8 cellular contexts compared by ENCODE assay signal in the genomic region with DNA sequence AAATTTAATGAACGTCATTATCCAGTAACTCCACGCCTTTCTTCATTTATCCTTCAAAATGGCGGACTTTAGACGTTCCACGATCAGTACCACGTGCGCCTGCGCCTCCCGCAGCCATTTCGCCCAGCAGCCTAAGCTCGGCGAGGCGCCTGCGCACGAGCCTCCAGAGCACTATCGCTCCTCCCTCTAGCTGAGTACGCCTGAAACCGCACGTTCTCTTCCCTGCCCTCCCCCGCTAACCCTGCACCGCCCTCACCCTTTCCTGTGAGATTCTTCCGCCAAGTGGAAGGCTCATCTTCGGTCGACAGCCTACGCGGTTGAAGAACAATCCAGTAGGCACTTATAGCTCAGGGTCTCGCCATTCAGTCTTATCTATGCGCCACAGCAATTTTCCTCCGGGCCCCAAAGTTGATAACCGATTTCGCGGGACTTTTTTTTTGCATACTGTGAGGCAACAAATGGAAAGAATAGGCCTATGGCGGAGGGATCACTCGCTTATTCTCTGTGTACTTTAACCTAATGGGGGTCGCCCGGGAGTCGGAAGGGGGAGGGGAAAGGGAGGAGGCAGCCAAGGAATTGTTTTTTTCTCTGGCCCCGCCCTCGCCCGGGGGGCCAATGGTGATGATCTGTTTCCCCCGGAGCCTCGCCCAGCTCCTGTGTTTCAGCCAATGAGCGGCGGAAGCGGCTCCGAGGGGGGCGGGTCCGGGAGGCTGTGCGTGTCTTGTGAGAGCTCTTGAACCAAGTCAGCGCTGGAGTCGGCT. TPM values are rescaled to one million over a fixed set of nuclear protein-coding genes. Genes with fewer than 3 reads are reported as not detected.
DNase-seq lines count a peak whose midpoint lies in the region; ATAC-seq and TF ChIP-seq lines count a peak whose summit lies in the region.

A gene with protein sequence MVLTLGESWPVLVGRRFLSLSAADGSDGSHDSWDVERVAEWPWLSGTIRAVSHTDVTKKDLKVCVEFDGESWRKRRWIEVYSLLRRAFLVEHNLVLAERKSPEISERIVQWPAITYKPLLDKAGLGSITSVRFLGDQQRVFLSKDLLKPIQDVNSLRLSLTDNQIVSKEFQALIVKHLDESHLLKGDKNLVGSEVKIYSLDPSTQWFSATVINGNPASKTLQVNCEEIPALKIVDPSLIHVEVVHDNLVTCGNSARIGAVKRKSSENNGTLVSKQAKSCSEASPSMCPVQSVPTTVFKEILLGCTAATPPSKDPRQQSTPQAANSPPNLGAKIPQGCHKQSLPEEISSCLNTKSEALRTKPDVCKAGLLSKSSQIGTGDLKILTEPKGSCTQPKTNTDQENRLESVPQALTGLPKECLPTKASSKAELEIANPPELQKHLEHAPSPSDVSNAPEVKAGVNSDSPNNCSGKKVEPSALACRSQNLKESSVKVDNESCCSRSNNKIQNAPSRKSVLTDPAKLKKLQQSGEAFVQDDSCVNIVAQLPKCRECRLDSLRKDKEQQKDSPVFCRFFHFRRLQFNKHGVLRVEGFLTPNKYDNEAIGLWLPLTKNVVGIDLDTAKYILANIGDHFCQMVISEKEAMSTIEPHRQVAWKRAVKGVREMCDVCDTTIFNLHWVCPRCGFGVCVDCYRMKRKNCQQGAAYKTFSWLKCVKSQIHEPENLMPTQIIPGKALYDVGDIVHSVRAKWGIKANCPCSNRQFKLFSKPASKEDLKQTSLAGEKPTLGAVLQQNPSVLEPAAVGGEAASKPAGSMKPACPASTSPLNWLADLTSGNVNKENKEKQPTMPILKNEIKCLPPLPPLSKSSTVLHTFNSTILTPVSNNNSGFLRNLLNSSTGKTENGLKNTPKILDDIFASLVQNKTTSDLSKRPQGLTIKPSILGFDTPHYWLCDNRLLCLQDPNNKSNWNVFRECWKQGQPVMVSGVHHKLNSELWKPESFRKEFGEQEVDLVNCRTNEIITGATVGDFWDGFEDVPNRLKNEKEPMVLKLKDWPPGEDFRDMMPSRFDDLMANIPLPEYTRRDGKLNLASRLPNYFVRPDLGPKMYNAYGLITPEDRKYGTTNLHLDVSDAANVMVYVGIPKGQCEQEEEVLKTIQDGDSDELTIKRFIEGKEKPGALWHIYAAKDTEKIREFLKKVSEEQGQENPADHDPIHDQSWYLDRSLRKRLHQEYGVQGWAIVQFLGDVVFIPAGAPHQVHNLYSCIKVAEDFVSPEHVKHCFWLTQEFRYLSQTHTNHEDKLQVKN (N-terminal part only) (plus strand): TSS at position 741 of the 761 bp plus-strand sequence. CDS start 677 bp downstream, outside the sequence.

- TF ChIP-seq POLR2A in NB4 (IDR thresholded peaks at IDR 0.05; ENCODE audit: extremely low read depth, insufficient read length), result no peak

- peak within 1 kb of the TSS; percentile 100 for H3K27ac Mint-ChIP-seq in stimulated activated naive CD8-positive, alpha-beta T cell treated with anti-CD3 and anti-CD28 coated beads, Interleukin-15, amount 100 ng/mL, for 72 hours

- peak within 1 kb of the TSS; percentile 58 for H2AFZ ChIP-seq in neural cell (ENCODE audit: low read depth, low read length)

- peak within 1 kb of the TSS; percentile 84 for H3K9ac ChIP-seq in neural cell (ENCODE audit: low read length)

- peak; percentile 95 for TF ChIP-seq EP300 in neural cell (conservative IDR thresholded peaks at IDR 0.05; ENCODE audit: poor library complexity, severe bottlenecking)

- no peaks in the 10 kb centered on the region for H3K27me3 ChIP-seq in neural cell (ENCODE audit: insufficient read depth, low read depth, low read length)

- no peaks in the 10 kb centered on the region for H4K20me1 ChIP-seq in neural cell (ENCODE audit: insufficient read depth)

- TF ChIP-seq RAD21 in neural cell (conservative IDR thresholded peaks at IDR 0.05), result peak; percentile 50

- no peaks in the 10 kb centered on the region for H3K27me3 Mint-ChIP-seq in stimulated activated naive CD8-positive, alpha-beta T cell treated with anti-CD3 and anti-CD28 coated beads, Interleukin-15, amount 100 ng/mL, for 72 hours

- H3K9me3 ChIP-seq in neural cell (ENCODE audit: low read length), result peaks cover 5% of the 10 kb centered on the region

- H3K36me3 ChIP-seq in neural cell (ENCODE audit: insufficient read depth, low read length), result no peaks in the 10 kb centered on the region

- H3K4me2 ChIP-seq in neural cell (ENCODE audit: low read length), result peak within 1 kb of the TSS; percentile 94

- peaks cover 20 to 26% of the 10 kb centered on the region in 2 donors for H3K9me3 Mint-ChIP-seq in stimulated activated naive CD8-positive, alpha-beta T cell treated with anti-CD3 and anti-CD28 coated beads, Interleukin-15, amount 100 ng/mL, for 72 hours

- DNase-seq in GDM1 (lab: John Stamatoyannopoulos, UW) (peak; percentile 99), NB4 (ENCODE audit: low read depth) (peak; percentile 100), SK-N-DZ (ENCODE audit: low spot score) (peak; percentile 99), foreskin fibroblast (peak; percentile 100)
- peak; percentile 100 for DNase-seq in activated naive CD4-positive, alpha-beta T cell treated with Interleukin-2 at 50 U/mL for 16 hours
- DNase-seq in stimulated activated naive CD8-positive, alpha-beta T cell treated with anti-CD3 and anti-CD28 coated beads, Interleukin-15, amount 100 ng/mL, for 72 hours, result peak; percentile 100

- peak; percentile 87 for ATAC-seq in HG02571 (IDR thresholded peaks at IDR 0.05; ENCODE audit: unreplicated experiment)
- peak; percentile 90 for ATAC-seq in stimulated activated naive CD8-positive, alpha-beta T cell treated with anti-CD3 and anti-CD28 coated beads, Interleukin-15, amount 100 ng/mL, for 72 hours

- TF ChIP-seq CTCF in NB4 (IDR thresholded peaks at IDR 0.05; ENCODE audit: low read depth, low read length) (no peak), foreskin fibroblast (IDR thresholded peaks at IDR 0.05; ENCODE audit: low read depth, low read length) (no peak), neural cell (IDR thresholded peaks at IDR 0.05; ENCODE audit: poor library complexity, severe bottlenecking) (peak; percentile 48)

- H3K4me1 Mint-ChIP-seq in stimulated activated naive CD8-positive, alpha-beta T cell treated with anti-CD3 and anti-CD28 coated beads, Interleukin-15, amount 100 ng/mL, for 72 hours, result peaks cover 45% of the 10 kb centered on the region

- H3F3A ChIP-seq in neural cell (ENCODE audit: insufficient read depth, low read length, poor library complexity, severe bottlenecking), result peaks cover 15% of the 10 kb centered on the region

- no peaks in the 10 kb centered on the region for H3K9me2 ChIP-seq in neural cell (ENCODE audit: insufficient read depth, low read length)

- peak within 1 kb of the TSS; percentile 95 to 96 for H3K4me3 Mint-ChIP-seq in stimulated activated naive CD8-positive, alpha-beta T cell treated with anti-CD3 and anti-CD28 coated beads, Interleukin-15, amount 100 ng/mL, for 72 hours

- H3K27ac ChIP-seq in neural cell (ENCODE audit: low read length), result peak within 1 kb of the TSS; percentile 100

- H3K4me3 ChIP-seq in NB4 (ENCODE audit: low read depth, low read length) (peak within 1 kb of the TSS; percentile 75), foreskin fibroblast (ENCODE audit: low read depth in 1 of 2, low read length in 2 of 2) (peak within 1 kb of the TSS; percentile 68 to 94), neural cell (ENCODE audit: low read length) (peak within 1 kb of the TSS; percentile 79)

- peaks cover 31% of the 10 kb centered on the region for H3K79me2 ChIP-seq in neural cell (replicated peaks; ENCODE audit: insufficient read depth, low read length)

TF ChIP-seq in neural cell, 6 proteins besides CTCF, POLR2A, EP300 and RAD21:
- TF ChIP-seq MXI1 (conservative IDR thresholded peaks at IDR 0.05; ENCODE audit: poor library complexity, severe bottlenecking) (peak; percentile 80), EZH2 (IDR thresholded peaks at IDR 0.05; ENCODE audit: borderline replicate concordance, insufficient read depth, low read length, poor library complexity, severe bottlenecking) (no peak), POLR2AphosphoS5 (IDR thresholded peaks at IDR 0.05) (peak; percentile 77), SMC3 (conservative IDR thresholded peaks at IDR 0.05; ENCODE audit: poor library complexity) (peak; percentile 54), TAF1 (IDR thresholded peaks at IDR 0.05; ENCODE audit: low read depth) (peak; percentile 92)
- TF ChIP-seq, protein P1, sequence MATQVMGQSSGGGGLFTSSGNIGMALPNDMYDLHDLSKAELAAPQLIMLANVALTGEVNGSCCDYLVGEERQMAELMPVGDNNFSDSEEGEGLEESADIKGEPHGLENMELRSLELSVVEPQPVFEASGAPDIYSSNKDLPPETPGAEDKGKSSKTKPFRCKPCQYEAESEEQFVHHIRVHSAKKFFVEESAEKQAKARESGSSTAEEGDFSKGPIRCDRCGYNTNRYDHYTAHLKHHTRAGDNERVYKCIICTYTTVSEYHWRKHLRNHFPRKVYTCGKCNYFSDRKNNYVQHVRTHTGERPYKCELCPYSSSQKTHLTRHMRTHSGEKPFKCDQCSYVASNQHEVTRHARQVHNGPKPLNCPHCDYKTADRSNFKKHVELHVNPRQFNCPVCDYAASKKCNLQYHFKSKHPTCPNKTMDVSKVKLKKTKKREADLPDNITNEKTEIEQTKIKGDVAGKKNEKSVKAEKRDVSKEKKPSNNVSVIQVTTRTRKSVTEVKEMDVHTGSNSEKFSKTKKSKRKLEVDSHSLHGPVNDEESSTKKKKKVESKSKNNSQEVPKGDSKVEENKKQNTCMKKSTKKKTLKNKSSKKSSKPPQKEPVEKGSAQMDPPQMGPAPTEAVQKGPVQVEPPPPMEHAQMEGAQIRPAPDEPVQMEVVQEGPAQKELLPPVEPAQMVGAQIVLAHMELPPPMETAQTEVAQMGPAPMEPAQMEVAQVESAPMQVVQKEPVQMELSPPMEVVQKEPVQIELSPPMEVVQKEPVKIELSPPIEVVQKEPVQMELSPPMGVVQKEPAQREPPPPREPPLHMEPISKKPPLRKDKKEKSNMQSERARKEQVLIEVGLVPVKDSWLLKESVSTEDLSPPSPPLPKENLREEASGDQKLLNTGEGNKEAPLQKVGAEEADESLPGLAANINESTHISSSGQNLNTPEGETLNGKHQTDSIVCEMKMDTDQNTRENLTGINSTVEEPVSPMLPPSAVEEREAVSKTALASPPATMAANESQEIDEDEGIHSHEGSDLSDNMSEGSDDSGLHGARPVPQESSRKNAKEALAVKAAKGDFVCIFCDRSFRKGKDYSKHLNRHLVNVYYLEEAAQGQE (IDR thresholded peaks at IDR 0.05; ENCODE audit: borderline replicate concordance), result peak; percentile 82
TF ChIP-seq in neural cell: peak in this region for 5.

RNA-seq across cellular contexts. Expression of the gene that starts here (rescaled TPM):
- 20.5 and 21.7 TPM in 2 replicates for polyA plus RNA-seq in SK-N-DZ (2014; cell fraction: cytosol; rRNA removed)
- 36.7 and 53.0 TPM in 2 replicates for polyA plus RNA-seq in SK-N-DZ (2014; cell fraction: nucleus; rRNA removed)
- 51.2 and 54.6 TPM in 2 replicates for polyA plus RNA-seq in neural cell
- 82.5 and 96.3 TPM in 2 replicates for polyA minus RNA-seq in neural cell

Comparison
In these comparisons a context has a peak if more than half of its experiments do, and no peak if none do; other contexts are left out.
1. Peak in every context shown above with its lines: DNase-seq, ATAC-seq, H3K4me3 ChIP-seq and H3K27ac ChIP-seq.